In the genomic region with DNA sequence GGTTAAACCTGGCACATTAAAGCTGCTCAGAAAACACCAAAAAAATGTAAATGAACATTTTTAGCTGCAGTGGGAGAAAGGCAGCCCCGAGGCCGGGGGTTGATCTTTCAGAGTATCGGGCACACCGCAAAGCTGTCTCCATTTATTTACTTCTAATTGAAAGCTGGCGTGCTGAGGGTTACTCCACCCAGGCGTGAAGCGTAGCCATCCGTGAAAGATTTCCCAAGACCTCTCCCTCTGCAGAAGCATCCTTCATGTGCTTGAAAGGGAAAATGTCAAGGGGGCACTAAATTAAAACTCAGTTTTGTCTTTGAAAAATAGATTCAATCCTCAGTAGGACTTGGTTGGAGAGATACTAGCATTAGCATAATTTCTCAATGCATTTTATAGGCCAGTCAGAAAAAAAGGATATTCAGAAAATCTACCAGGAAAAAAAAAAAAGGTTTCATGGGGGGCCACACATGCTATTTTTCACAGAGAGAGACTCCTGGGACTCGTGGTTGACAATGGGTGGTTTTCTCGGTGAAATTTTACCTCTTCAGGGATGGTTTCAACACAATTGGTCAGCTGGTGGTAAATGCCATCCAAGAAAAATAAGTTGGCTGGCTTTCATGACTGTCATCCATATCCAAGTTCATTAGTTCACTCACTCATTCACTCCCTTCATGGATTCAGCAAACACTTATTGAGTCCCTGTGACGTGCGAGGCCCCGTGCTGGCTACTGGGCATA, we compare ENCODE assay signal across 24 cellular contexts.
DNase-seq lines count a peak whose midpoint lies in the region; ATAC-seq and TF ChIP-seq lines count a peak whose summit lies in the region.
"Had no signal": no experiment of that assay in that cellular context is flagged by ENCODE, and none has a peak within 500 bp of the region (broad histone marks: within the 10 kb centered on the region; RNA-seq: fewer than 3 reads in every experiment).

No MANE protein-coding gene starts in this region.

- H2BK5ac ChIP-seq in neuronal stem cell (ENCODE audit: low read length): no peak overlapping the region

- H3K9ac ChIP-seq in SK-N-SH (no peak overlapping the region), neuronal stem cell (ENCODE audit: low read depth, low read length, poor library complexity) (no peak overlapping the region)

- no peak overlapping the region for H3K4me3 Mint-ChIP-seq in activated CD8-positive, alpha-beta T cell treated with anti-CD3 and anti-CD28 coated beads for 36 hours
- H3K4me3 Mint-ChIP-seq: activated CD8-positive, alpha-beta memory T cell treated with anti-CD3 and anti-CD28 coated beads, Interleukin-2, amount 10 ng/mL, durations not matched to agents 7 days and 5 days; activated naive CD8-positive, alpha-beta T cell treated with anti-CD3 and anti-CD28 coated beads for 36 hours; activated T-helper 17 cell treated with anti-CD3 and anti-CD28 coated beads, Interleukin-2, amount 50 U/mL, for 72 hours; IgD-negative memory B cell had no signal

- H3K18ac ChIP-seq in neuronal stem cell (ENCODE audit: low read length): no peak overlapping the region

- TF ChIP-seq CTCF in A673 (conservative IDR thresholded peaks at IDR 0.05; ENCODE audit: low read depth, low read length) (no peak), SK-N-SH (IDR thresholded peaks at IDR 0.05) (no peak)
- TF ChIP-seq CTCF in activated CD8-positive, alpha-beta T cell treated with anti-CD3 and anti-CD28 coated beads for 36 hours (IDR thresholded peaks at IDR 0.05): no peak

- no peaks in the 10 kb centered on the region for H3K79me1 ChIP-seq in neuronal stem cell (ENCODE audit: low read depth, low read length)

- no peak overlapping the region for H3K23ac ChIP-seq in neuronal stem cell (ENCODE audit: low read depth, low read length, poor library complexity)

- ATAC-seq in activated CD8-positive, alpha-beta T cell treated with anti-CD3 and anti-CD28 coated beads for 36 hours: no peak
- ATAC-seq: activated CD8-positive, alpha-beta memory T cell treated with anti-CD3 and anti-CD28 coated beads, Interleukin-2, amount 10 ng/mL, durations not matched to agents 7 days and 5 days; activated T-helper 17 cell treated with anti-CD3 and anti-CD28 coated beads, Interleukin-2, amount 50 U/mL, for 72 hours; body of pancreas; left ventricle myocardium superior had no signal

- no peak for TF ChIP-seq EP300 in SK-N-SH (IDR thresholded peaks at IDR 0.05; ENCODE audit: borderline replicate concordance in 1 of 2, low read depth in 1 of 2, low read length in 1 of 2)

- BruUV-seq in A673 (replicated peaks; lab: Mats Ljungman, UMichigan): no TSS peak

- no peak overlapping the region for H2BK12ac ChIP-seq in neuronal stem cell (ENCODE audit: low read length)

- H3K27ac Mint-ChIP-seq in activated CD8-positive, alpha-beta T cell treated with anti-CD3 and anti-CD28 coated beads for 36 hours: no peak overlapping the region
- H3K27ac Mint-ChIP-seq: activated naive CD8-positive, alpha-beta T cell treated with anti-CD3 and anti-CD28 coated beads for 36 hours; IgD-negative memory B cell had no signal

- peak; percentile 37 for DNase-seq in A673 (ENCODE audit: low spot score)
- DNase-seq in GM03348 (ENCODE audit: low spot score): peak; percentile 22
- DNase-seq in NCI-H446 treated with DMSO at 0.1 percent for 48 hours (lab: John Stamatoyannopoulos, UW): peak; percentile 55
- peak; percentile 69 for DNase-seq in kidney tubule cell (ENCODE audit: low spot score)
- no peak for DNase-seq in SK-N-SH
- no peak for DNase-seq in activated gamma-delta T cell (lab: John Stamatoyannopoulos, UW)
- DNase-seq in activated CD8-positive, alpha-beta T cell treated with anti-CD3 and anti-CD28 coated beads for 36 hours: no peak
- no peak for DNase-seq in neuronal stem cell (ENCODE audit: low spot score)
- DNase-seq: activated CD4-positive, alpha-beta T cell treated with anti-CD3 and anti-CD28 coated beads for 4 hours; activated CD8-positive, alpha-beta memory T cell treated with anti-CD3 and anti-CD28 coated beads, Interleukin-2, amount 10 ng/mL, durations not matched to agents 7 days and 5 days; activated naive CD8-positive, alpha-beta T cell treated with anti-CD3 and anti-CD28 coated beads for 36 hours; body of pancreas; effector CD4-positive, alpha-beta T cell; left ventricle myocardium superior; NCI-H1436 treated with DMSO at 0.1 percent for 48 hours; NCI-H526 treated with DMSO at 0.1 percent for 48 hours; Right ventricle myocardium superior; stimulated activated CD4-positive, alpha-beta T cell treated with anti-CD3 and anti-CD28 coated beads, Interleukin-12 subunit alpha, Interleukin-12 subunit beta, amount 100 ng/mL, for 4 hours; stimulated activated CD8-positive, alpha-beta memory T cell treated with anti-CD3 and anti-CD28 coated beads, Interleukin-4, amount 100 ng/mL, for 48 hours; substantia nigra; uterus had no signal

- H2AFZ ChIP-seq in SK-N-SH (ENCODE audit: low read depth) (no peak overlapping the region), neuronal stem cell (ENCODE audit: low read length) (no peak overlapping the region)

- POLR2A ChIA-PET in A673 (lab: Charles Lee; ENCODE audit: low non-redundant PET): no interaction called here
- POLR2A ChIA-PET in SK-N-SH (lab: Yijun Ruan, JAX): no interaction called here
- POLR2A ChIA-PET in activated CD8-positive, alpha-beta T cell treated with anti-CD3 and anti-CD28 coated beads for 36 hours (lab: Charles Lee): no interaction called here

- no peak overlapping the region for H3K14ac ChIP-seq in neuronal stem cell (ENCODE audit: low read length)

- H3K9me2 ChIP-seq in SK-N-SH: no peaks in the 10 kb centered on the region

- H3K27ac ChIP-seq in A673 (ENCODE audit: low read depth, low read length, poor library complexity, severe bottlenecking) (no peak overlapping the region), SK-N-SH (ENCODE audit: low read depth in 2 of 2, low read length in 1 of 2) (no peak overlapping the region), neuronal stem cell (replicated peaks; ENCODE audit: low read length) (no peak overlapping the region)
- H3K27ac ChIP-seq: body of pancreas, esophagus muscularis mucosa, uterus had no signal

- H4K91ac ChIP-seq in neuronal stem cell (ENCODE audit: low read depth, low read length, poor library complexity): no peak overlapping the region

- H3K27me3 ChIP-seq in A673 (replicated peaks; ENCODE audit: insufficient read depth, low read depth, low read length, poor library complexity) (no peaks in the 10 kb centered on the region), SK-N-SH (ENCODE audit: insufficient read depth) (no peaks in the 10 kb centered on the region), neuronal stem cell (ENCODE audit: control insufficient read depth in 3 of 3, insufficient read depth in 3 of 3, low read depth in 1 of 3, low read length in 3 of 3) (peaks cover 0 to 13% (median 0%) of the 10 kb centered on the region in 3 experiments)
- H3K27me3 ChIP-seq: body of pancreas, esophagus muscularis mucosa, uterus had no signal

- no peaks in the 10 kb centered on the region for H3K9me3 ChIP-seq in A673 (ENCODE audit: low read depth, low read length, poor library complexity, severe bottlenecking)
- no peaks in the 10 kb centered on the region for H3K9me3 ChIP-seq in SK-N-SH
- H3K9me3 ChIP-seq in neuronal stem cell (replicated peaks in 1 of 2; ENCODE audit: control insufficient read depth in 2 of 2, insufficient read depth in 1 of 2, low read depth in 1 of 2, low read length in 2 of 2): no peaks in the 10 kb centered on the region
- H3K9me3 ChIP-seq: body of pancreas, esophagus muscularis mucosa, uterus had no signal

- no peaks in the 10 kb centered on the region for H3K36me3 Mint-ChIP-seq in activated CD8-positive, alpha-beta T cell treated with anti-CD3 and anti-CD28 coated beads for 36 hours (ENCODE audit: low read depth)
- H3K36me3 Mint-ChIP-seq: activated naive CD8-positive, alpha-beta T cell treated with anti-CD3 and anti-CD28 coated beads for 36 hours; IgD-negative memory B cell had no signal

- no peak for TF ChIP-seq RAD21 in SK-N-SH (IDR thresholded peaks at IDR 0.05; ENCODE audit: low read length)

- H3K4me2 ChIP-seq in SK-N-SH (no peak overlapping the region), neuronal stem cell (ENCODE audit: insufficient read depth, low read length, poor library complexity, severe bottlenecking) (no peak overlapping the region)

- peaks cover 6% of the 10 kb centered on the region for H3K9me3 Mint-ChIP-seq in activated CD8-positive, alpha-beta T cell treated with anti-CD3 and anti-CD28 coated beads for 36 hours
- H3K9me3 Mint-ChIP-seq: activated naive CD8-positive, alpha-beta T cell treated with anti-CD3 and anti-CD28 coated beads for 36 hours; activated T-helper 17 cell treated with anti-CD3 and anti-CD28 coated beads, Interleukin-2, amount 50 U/mL, for 72 hours had no signal

- 77% methylated on average over 13 of the region's 13 CpGs for WGBS in SK-N-SH (ENCODE audit: low lambda C conversion rate)
- WGBS in neuronal stem cell (ENCODE audit: extremely low coverage in 2 of 2, insufficient read length in 2 of 2, insufficient replicate concordance in 1 of 2), 2 donors: no CpG with 5 or more reads among the region's 13 CpGs

- H4K20me1 ChIP-seq in SK-N-SH (ENCODE audit: insufficient read depth): no peaks in the 10 kb centered on the region

- H3K4me3 ChIP-seq in A673 (ENCODE audit: low read depth, low read length, poor library complexity, severe bottlenecking) (no peak overlapping the region), SK-N-SH (ENCODE audit: low read depth in 2 of 2, low read length in 1 of 2) (no peak overlapping the region), neuronal stem cell (ENCODE audit: low read length in 2 of 2) (no peak overlapping the region)
- H3K4me3 ChIP-seq: body of pancreas, esophagus muscularis mucosa, uterus had no signal

- H3K27me3 Mint-ChIP-seq in activated CD8-positive, alpha-beta T cell treated with anti-CD3 and anti-CD28 coated beads for 36 hours: peaks cover 3% of the 10 kb centered on the region
- H3K27me3 Mint-ChIP-seq: activated CD8-positive, alpha-beta memory T cell treated with anti-CD3 and anti-CD28 coated beads, Interleukin-2, amount 10 ng/mL, durations not matched to agents 7 days and 5 days; activated naive CD8-positive, alpha-beta T cell treated with anti-CD3 and anti-CD28 coated beads for 36 hours had no signal

- H3K79me2 ChIP-seq in SK-N-SH (ENCODE audit: insufficient read depth): no peaks in the 10 kb centered on the region

- H3K4me1 Mint-ChIP-seq in activated CD8-positive, alpha-beta T cell treated with anti-CD3 and anti-CD28 coated beads for 36 hours (ENCODE audit: low read depth): peaks cover 60% of the 10 kb centered on the region

- intact Hi-C loops in A673 (cut with micrococcal nuclease; ENCODE audit: unreplicated experiment): no loop called here
- intact Hi-C loops in activated CD8-positive, alpha-beta T cell treated with anti-CD3 and anti-CD28 coated beads for 36 hours (cut with micrococcal nuclease): no loop called here

- H2BK15ac ChIP-seq in neuronal stem cell (ENCODE audit: low read length): no peak overlapping the region

- H2BK120ac ChIP-seq in neuronal stem cell (ENCODE audit: low read depth, low read length): no peak overlapping the region

- CTCF ChIA-PET in A673 (lab: Charles Lee) (no interaction called here), SK-N-SH (lab: Yijun Ruan, JAX) (interaction anchor here (0.7 to 1.8 kb wide), 3 partner anchors 11 to 122 kb away, joined by 3 to 5 read pairs (median 5); no protein-coding TSS in a partner anchor)
- CTCF ChIA-PET in activated CD8-positive, alpha-beta T cell treated with anti-CD3 and anti-CD28 coated beads for 36 hours (lab: Charles Lee): no interaction called here

- no peak overlapping the region for H4K8ac ChIP-seq in neuronal stem cell (ENCODE audit: low read depth, low read length)

- H3K4ac ChIP-seq in neuronal stem cell (ENCODE audit: low read length): no peak overlapping the region

- H3K36me3 ChIP-seq in A673 (ENCODE audit: insufficient read depth, low read length, poor library complexity, severe bottlenecking) (no peaks in the 10 kb centered on the region), SK-N-SH (replicated peaks in 1 of 2; ENCODE audit: control insufficient read depth in 1 of 2, insufficient read depth in 2 of 2, low read length in 1 of 2) (no peaks in the 10 kb centered on the region), neuronal stem cell (replicated peaks in 1 of 2; ENCODE audit: control insufficient read depth in 2 of 2, insufficient read depth in 2 of 2, low read length in 2 of 2) (no peaks in the 10 kb centered on the region)
- H3K36me3 ChIP-seq: esophagus muscularis mucosa, uterus had no signal

- no peaks in the 10 kb centered on the region for H3K4me1 ChIP-seq in A673 (ENCODE audit: insufficient read depth, low read length, poor library complexity, severe bottlenecking)
- H3K4me1 ChIP-seq in SK-N-SH (ENCODE audit: control insufficient read depth in 1 of 2, insufficient read depth in 2 of 2, low read depth in 1 of 2, low read length in 1 of 2): peaks cover 0 to 4% of the 10 kb centered on the region in 2 experiments; a peak in 1 of 4 replicates
- peaks cover 0 to 6% of the 10 kb centered on the region in 2 donors for H3K4me1 ChIP-seq in neuronal stem cell (ENCODE audit: control insufficient read depth in 2 of 2, insufficient read depth in 1 of 2, low read depth in 1 of 2, low read length in 2 of 2)
- H3K4me1 ChIP-seq: body of pancreas, esophagus muscularis mucosa, uterus had no signal

- no peak overlapping the region for H2AK5ac ChIP-seq in neuronal stem cell (ENCODE audit: low read depth, low read length)

- no peaks in the 10 kb centered on the region for H3F3A ChIP-seq in SK-N-SH (replicated peaks; ENCODE audit: insufficient read depth)

Comparison
In these comparisons a context has a peak if more than half of its experiments do, and no peak if none do; other contexts are left out.
1. DNase-seq: peak in A673 (single experiment), GM03348 (single experiment), NCI-H446 treated with DMSO at 0.1 percent for 48 hours (single experiment) and kidney tubule cell (single experiment); none in SK-N-SH (single experiment), activated gamma-delta T cell (single experiment), activated CD8-positive, alpha-beta T cell treated with anti-CD3 and anti-CD28 coated beads for 36 hours (single experiment) and neuronal stem cell (single experiment).